22 cellular contexts compared by ENCODE assay signal in genomic region chr9:133689151-133689763, GRCh38. TPM values are rescaled to one million over a fixed set of nuclear protein-coding genes. Genes with fewer than 3 reads are reported as not detected.
DNase-seq lines count a peak whose midpoint lies in the region; ATAC-seq and TF ChIP-seq lines count a peak whose summit lies in the region.
"Had no signal": no experiment of that assay in that cellular context is flagged by ENCODE, and none has a peak within 500 bp of the region (broad histone marks: within the 10 kb centered on the region; RNA-seq: fewer than 3 reads in every experiment).

No MANE protein-coding gene starts in this region.

- H3K36me3 ChIP-seq in gastroesophageal sphincter, result no peaks in the 10 kb centered on the region

- no peak overlapping the region for H3K4me3 ChIP-seq in right cardiac atrium (ENCODE audit: low read length)
- no peak overlapping the region for H3K4me3 ChIP-seq in gastroesophageal sphincter
- H3K4me3 ChIP-seq: BLaER1, SJCRH30 had no signal

- ATAC-seq in right cardiac atrium, result no peak
- no peak for ATAC-seq in central memory CD8-positive, alpha-beta T cell (replicated peaks; ENCODE audit: extremely low read depth, poor library complexity, severe bottlenecking)
- no peak for ATAC-seq in gastroesophageal sphincter
- ATAC-seq: Panc1 had no signal

- WGBS in right cardiac atrium, result 87% methylated on average over 10 of the region's 10 CpGs
- WGBS in gastroesophageal sphincter (ENCODE audit: low coverage in 1 of 2), 2 donors, result 73 to 96% methylated on average over 3 to 4 of the region's 10 CpGs

- H3K9me3 ChIP-seq in right cardiac atrium (ENCODE audit: control insufficient read depth, low read length), result no peaks in the 10 kb centered on the region
- H3K9me3 ChIP-seq in gastroesophageal sphincter, result no peaks in the 10 kb centered on the region
- H3K9me3 ChIP-seq: BLaER1, SJCRH30 had no signal

- H3K27ac Mint-ChIP-seq in central memory CD8-positive, alpha-beta T cell (ENCODE audit: low read depth), result peak overlapping the region; percentile 44
- peak overlapping the region; percentile 91 for H3K27ac Mint-ChIP-seq in mesothelial cell of epicardium

- no peaks in the 10 kb centered on the region for H3K27me3 ChIP-seq in right cardiac atrium (ENCODE audit: control insufficient read depth, insufficient read depth)
- no peaks in the 10 kb centered on the region for H3K27me3 ChIP-seq in gastroesophageal sphincter
- H3K27me3 ChIP-seq: BLaER1, SJCRH30 had no signal

- H3K4me1 ChIP-seq in right cardiac atrium (ENCODE audit: control insufficient read depth, insufficient read depth, low read length) (no peaks in the 10 kb centered on the region), gastroesophageal sphincter (peaks cover 0 to 9% (median 0%) of the 10 kb centered on the region in 3 donors)

- no peak for TF ChIP-seq EP300 in gastroesophageal sphincter (IDR thresholded peaks at IDR 0.05)

- TF ChIP-seq POLR2A in gastroesophageal sphincter (IDR thresholded peaks at IDR 0.05), result no peak

- peaks cover 6% of the 10 kb centered on the region for H3K4me1 Mint-ChIP-seq in central memory CD8-positive, alpha-beta T cell
- H3K4me1 Mint-ChIP-seq in mesothelial cell of epicardium, result peaks cover 57% of the 10 kb centered on the region

- H3K4me3 Mint-ChIP-seq in central memory CD8-positive, alpha-beta T cell, result no peak overlapping the region
- H3K4me3 Mint-ChIP-seq in mesothelial cell of epicardium, result no peak overlapping the region
- H3K4me3 Mint-ChIP-seq: CD4-positive, alpha-beta memory T cell had no signal

- intact Hi-C loops in right cardiac atrium (cut with DNase I), result no loop called here
- intact Hi-C loops in cardiac septum (cut with DNase I), result no loop called here

- H3K27me3 Mint-ChIP-seq in central memory CD8-positive, alpha-beta T cell, result no peaks in the 10 kb centered on the region
- H3K27me3 Mint-ChIP-seq in mesothelial cell of epicardium (ENCODE audit: low read depth), result no peaks in the 10 kb centered on the region
- H3K27me3 Mint-ChIP-seq: CD4-positive, alpha-beta memory T cell had no signal

- H3K27ac ChIP-seq in right cardiac atrium (ENCODE audit: low read length) (no peak overlapping the region), gastroesophageal sphincter (no peak overlapping the region)
- H3K27ac ChIP-seq: BLaER1, SJCRH30 had no signal

- H3K36me3 Mint-ChIP-seq in central memory CD8-positive, alpha-beta T cell (ENCODE audit: insufficient read depth), result peaks cover 2% of the 10 kb centered on the region
- no peaks in the 10 kb centered on the region for H3K36me3 Mint-ChIP-seq in mesothelial cell of epicardium

- H3K9me3 Mint-ChIP-seq in central memory CD8-positive, alpha-beta T cell, result no peaks in the 10 kb centered on the region
- no peaks in the 10 kb centered on the region for H3K9me3 Mint-ChIP-seq in mesothelial cell of epicardium
- H3K9me3 Mint-ChIP-seq: CD4-positive, alpha-beta memory T cell had no signal

- DNase-seq in right cardiac atrium, result peak in 2 of 3 donors; percentile 3 to 16
- no peak for DNase-seq in cardiac septum (ENCODE audit: low spot score)
- no peak for DNase-seq in central memory CD8-positive, alpha-beta T cell (ENCODE audit: low spot score in 2 of 2)
- no peak for DNase-seq in mesothelial cell of epicardium (ENCODE audit: low spot score in 2 of 2, unreplicated experiment in 2 of 2)
- DNase-seq in T-helper 9 cell, result no peak
- DNase-seq in activated CD4-positive, alpha-beta T cell treated with anti-CD3 and anti-CD28 coated beads, Interleukin-2, amount 50 U/mL, for 1 hour, result no peak
- DNase-seq: ACHN, Kasumi-1, NCI-H1694, NCI-H2081, NCI-H2171, NCI-H345, NCI-H82 had no signal

- no peak for TF ChIP-seq CTCF in mesothelial cell of epicardium (IDR thresholded peaks at IDR 0.05; ENCODE audit: unreplicated experiment)
- no peak for TF ChIP-seq CTCF in gastroesophageal sphincter (IDR thresholded peaks at IDR 0.05)

RNA-seq across cellular contexts. Expression of gene SARDH, which starts 48.9 kb away (rescaled TPM):
- total RNA-seq in right cardiac atrium (1 to 10 TPM; 2.5 to 3.2 (median 2.8) TPM), cardiac septum (1.3 TPM), mesothelial cell of epicardium (11.8 to 13.9 TPM (median 12.9 TPM) in 3 replicates), gastroesophageal sphincter (1 to 10 TPM in 2 of 4 donors, under 1 TPM in 1, not detected in 1; 0.62 to 2.3 (median 1.2) TPM)
- 1.7 TPM for polyA plus RNA-seq in right cardiac atrium
- total RNA-seq: Calu3, MCF 10A had no signal

RNA-seq across cellular contexts. Expression of gene DBH, which starts 53.1 kb away (rescaled TPM):
- total RNA-seq in right cardiac atrium (under 1 TPM in 2 of 4 donors, not detected in 2; 0.09 to 0.14 TPM), cardiac septum (not detected), mesothelial cell of epicardium (not detected in 3 replicates), gastroesophageal sphincter (not detected)
- 0.05 TPM for polyA plus RNA-seq in right cardiac atrium
- total RNA-seq: Calu3, Daoy, H4, MCF 10A had no signal

Comparison
In these comparisons a context has a peak if more than half of its experiments do, and no peak if none do; other contexts are left out.
1. DNase-seq: peak in right cardiac atrium (2 of 3); none in cardiac septum (single experiment), central memory CD8-positive, alpha-beta T cell (0 of 2), mesothelial cell of epicardium (0 of 2), T-helper 9 cell (single experiment) and activated CD4-positive, alpha-beta T cell treated with anti-CD3 and anti-CD28 coated beads, Interleukin-2, amount 50 U/mL, for 1 hour (single experiment).